Comparison of ENCODE assay signal across 9 cellular contexts in genomic region chr3:120145498-120146285, GRCh38. TPM values are rescaled to one million over a fixed set of nuclear protein-coding genes. Genes with fewer than 3 reads are reported as not detected.
DNase-seq lines count a peak whose midpoint lies in the region; ATAC-seq and TF ChIP-seq lines count a peak whose summit lies in the region.
"Had no signal": no experiment of that assay in that cellular context is flagged by ENCODE, and none has a peak within 500 bp of the region (broad histone marks: within the 10 kb centered on the region; RNA-seq: fewer than 3 reads in every experiment).

No MANE protein-coding gene starts in this region.

- no CpG with 5 or more reads among the region's 3 CpGs for WGBS in trophoblast cell (ENCODE audit: extremely low coverage, insufficient coverage, insufficient read length)
- WGBS in gastroesophageal sphincter (ENCODE audit: low coverage in 1 of 2), 2 donors: 70 to 100% methylated on average over 1 to 3 of the region's 3 CpGs

- H3K79me2 ChIP-seq in trophoblast cell (ENCODE audit: control insufficient read depth, insufficient read depth, low read length, poor library complexity): peaks cover 2% of the 10 kb centered on the region

- H2BK12ac ChIP-seq in trophoblast cell (ENCODE audit: low read length): peak overlapping the region; percentile 94

- H4K12ac ChIP-seq in trophoblast cell (ENCODE audit: low read depth, low read length): no peak overlapping the region

- H2AK5ac ChIP-seq in trophoblast cell (ENCODE audit: low read length): peak overlapping the region; percentile 43

- H3K4ac ChIP-seq in trophoblast cell (ENCODE audit: low read depth, low read length): no peak overlapping the region

- H2BK5ac ChIP-seq in trophoblast cell (ENCODE audit: low read depth, low read length, poor library complexity): peak overlapping the region; percentile 33

- no peak overlapping the region for H3K4me2 ChIP-seq in trophoblast cell (ENCODE audit: low read length)

- no peaks in the 10 kb centered on the region for H3K36me3 ChIP-seq in trophoblast cell (ENCODE audit: control insufficient read depth in 1 of 2, insufficient read depth in 2 of 2, low read length in 2 of 2)
- H3K36me3 ChIP-seq in right atrium auricular region: no peaks in the 10 kb centered on the region
- no peaks in the 10 kb centered on the region for H3K36me3 ChIP-seq in gastroesophageal sphincter

- H4K8ac ChIP-seq in trophoblast cell (ENCODE audit: low read depth, low read length): peak overlapping the region; percentile 42

- H2AFZ ChIP-seq in trophoblast cell (ENCODE audit: insufficient read depth, low read length, poor library complexity): no peak overlapping the region

- H4K91ac ChIP-seq in trophoblast cell (ENCODE audit: low read depth, low read length): peak overlapping the region; percentile 63

- H3K4me1 ChIP-seq in trophoblast cell (ENCODE audit: control insufficient read depth in 1 of 2, insufficient read depth in 2 of 2, low read length in 2 of 2) (peaks cover 15 to 28% of the 10 kb centered on the region in 2 experiments), right atrium auricular region (peaks cover 0 to 17% of the 10 kb centered on the region in 2 donors), gastroesophageal sphincter (no peaks in the 10 kb centered on the region)

- no peak overlapping the region for H3K4me3 ChIP-seq in trophoblast cell (ENCODE audit: low read depth, low read length)
- no peak overlapping the region for H3K4me3 ChIP-seq in right atrium auricular region
- no peak overlapping the region for H3K4me3 ChIP-seq in gastroesophageal sphincter
- H3K4me3 ChIP-seq: SK-N-MC had no signal

- no peak overlapping the region for H3K23ac ChIP-seq in trophoblast cell (ENCODE audit: low read length)

- H3K9ac ChIP-seq in trophoblast cell (ENCODE audit: low read length): no peak overlapping the region

- no peak overlapping the region for H3K14ac ChIP-seq in trophoblast cell (ENCODE audit: low read length)

- peak overlapping the region; percentile 60 for H2BK120ac ChIP-seq in trophoblast cell (ENCODE audit: insufficient read depth, low read length, poor library complexity)

- TF ChIP-seq CTCF in right atrium auricular region (IDR thresholded peaks at IDR 0.05) (no peak), gastroesophageal sphincter (IDR thresholded peaks at IDR 0.05) (no peak)

- peaks cover 16% of the 10 kb centered on the region for H3K79me1 ChIP-seq in trophoblast cell (ENCODE audit: low read length)

- ATAC-seq in GM18519 (IDR thresholded peaks at IDR 0.05; ENCODE audit: low FRiP score, unreplicated experiment): peak; percentile 56
- peak; percentile 55 for ATAC-seq in HG02973 (IDR thresholded peaks at IDR 0.05; ENCODE audit: unreplicated experiment)
- ATAC-seq in HG02763 (IDR thresholded peaks at IDR 0.05; ENCODE audit: unreplicated experiment): no peak
- no peak for ATAC-seq in gastroesophageal sphincter

- no peaks in the 10 kb centered on the region for H3K27me3 ChIP-seq in trophoblast cell (ENCODE audit: insufficient read depth, low read length)
- no peaks in the 10 kb centered on the region for H3K27me3 ChIP-seq in right atrium auricular region
- no peaks in the 10 kb centered on the region for H3K27me3 ChIP-seq in gastroesophageal sphincter

- no peak for TF ChIP-seq EP300 in gastroesophageal sphincter (IDR thresholded peaks at IDR 0.05)

- H3K9me3 ChIP-seq in trophoblast cell (ENCODE audit: insufficient read depth, low read depth, low read length): no peaks in the 10 kb centered on the region
- H3K9me3 ChIP-seq in right atrium auricular region: no peaks in the 10 kb centered on the region
- no peaks in the 10 kb centered on the region for H3K9me3 ChIP-seq in gastroesophageal sphincter

- H3K18ac ChIP-seq in trophoblast cell (ENCODE audit: low read length): peak overlapping the region; percentile 14

- no peak for TF ChIP-seq POLR2A in gastroesophageal sphincter (IDR thresholded peaks at IDR 0.05)

- DNase-seq in activated T-cell treated with anti-CD3 and anti-CD28 coated beads, Interleukin-2, amount 50 U/mL, for 48 hours: peak; percentile 22 to 31
- DNase-seq in trophoblast cell (peak; percentile 93 to 98), SIG-M5 (lab: John Stamatoyannopoulos, UW) (no peak), right atrium auricular region (ENCODE audit: low spot score) (no peak)

- H3K27ac ChIP-seq in trophoblast cell (ENCODE audit: low read depth, low read length) (peak overlapping the region; percentile 32), right atrium auricular region (no peak overlapping the region), gastroesophageal sphincter (no peak overlapping the region)
- H3K27ac ChIP-seq: SK-N-MC had no signal

RNA-seq across cellular contexts. Expression of gene GSK3B, which starts 51.4 kb away (rescaled TPM):
- polyA plus RNA-seq in trophoblast cell (2013): 241 and 242 TPM in 2 replicates
- total RNA-seq in right atrium auricular region: 10 to 100 TPM; 31.3 to 42.0 TPM
- total RNA-seq in gastroesophageal sphincter: 10 to 100 TPM; 32.7 to 40.6 (median 34.6) TPM

Comparison
In these comparisons a context has a peak if more than half of its experiments do, and no peak if none do; other contexts are left out.
1. ATAC-seq: peak in GM18519 (single experiment) and HG02973 (single experiment); none in HG02763 (single experiment) and gastroesophageal sphincter (single experiment).
2. DNase-seq: peak in activated T-cell treated with anti-CD3 and anti-CD28 coated beads, Interleukin-2, amount 50 U/mL, for 48 hours (2 of 2) and trophoblast cell (2 of 2); none in SIG-M5 (single experiment) and right atrium auricular region (single experiment).